In genomic region chr11:134714021-134714656, GRCh38 we compare ENCODE assay signal across 22 cellular contexts.
"Had no signal": no experiment of that assay in that cellular context is flagged by ENCODE, and none has a peak within 500 bp of the region (broad histone marks: within the 10 kb centered on the region; RNA-seq: fewer than 3 reads in every experiment).

No MANE protein-coding gene starts in this region.

- H3K27ac Mint-ChIP-seq: activated B cell treated with CpG ODN at 0.5 μM for 24 hours; activated CD4-positive, alpha-beta T cell treated with anti-CD3 and anti-CD28 coated beads, Interleukin-2, amount 10 ng/mL, durations not matched to agents 7 days and 5 days; natural killer cell treated with Interleukin-12 subunit alpha and Interleukin-12 subunit beta and Interleukin-15 and Interleukin-18, amount 100 ng/mL, for 72 hours; progenitor cell of endocrine pancreas had no signal

- H3K9me3 ChIP-seq: esophagus squamous epithelium, suprapubic skin had no signal

- H3K4me3 Mint-ChIP-seq: activated B cell treated with CpG ODN at 0.5 μM for 24 hours; activated CD4-positive, alpha-beta T cell treated with anti-CD3 and anti-CD28 coated beads, Interleukin-2, amount 10 ng/mL, durations not matched to agents 7 days and 5 days; natural killer cell treated with Interleukin-12 subunit alpha and Interleukin-12 subunit beta and Interleukin-15 and Interleukin-18, amount 100 ng/mL, for 72 hours had no signal

- H3K4me1 Mint-ChIP-seq: activated B cell treated with CpG ODN at 0.5 μM for 24 hours; activated CD4-positive, alpha-beta T cell treated with anti-CD3 and anti-CD28 coated beads, Interleukin-2, amount 10 ng/mL, durations not matched to agents 7 days and 5 days had no signal

- DNase-seq: activated B cell treated with CpG ODN at 0.5 μM for 24 hours; activated CD4-positive, alpha-beta T cell treated with anti-CD3 and anti-CD28 coated beads, Interleukin-2, amount 10 ng/mL, durations not matched to agents 7 days and 5 days; activated CD8-positive, alpha-beta memory T cell treated with anti-CD3 and anti-CD28 coated beads for 24 hours; activated naive CD4-positive, alpha-beta T cell; anterior cingulate cortex; brain microvascular endothelial cell; effector CD8-positive, alpha-beta T cell; esophagus squamous epithelium; foreskin fibroblast; glutamatergic neuron; kidney glomerular epithelial cell; mesendoderm; occipital lobe; right cardiac atrium; small intestine; stimulated activated CD4-positive, alpha-beta T cell treated with anti-CD3 and anti-CD28 coated beads, Interleukin-4, amount 100 ng/mL, for 4 hours; stimulated activated CD8-positive, alpha-beta memory T cell treated with anti-CD3 and anti-CD28 coated beads, Interleukin-4, amount 100 ng/mL, for 48 hours; stimulated activated naive CD4-positive, alpha-beta T cell treated with Interleukin-2 at 50 U/mL for 16 hours; trophoblast cell had no signal

- H3K27me3 Mint-ChIP-seq: activated B cell treated with CpG ODN at 0.5 μM for 24 hours had no signal

- H3K36me3 Mint-ChIP-seq: natural killer cell treated with Interleukin-12 subunit alpha and Interleukin-12 subunit beta and Interleukin-15 and Interleukin-18, amount 100 ng/mL, for 72 hours had no signal

- ATAC-seq: natural killer cell treated with Interleukin-12 subunit alpha and Interleukin-12 subunit beta and Interleukin-15 and Interleukin-18, amount 100 ng/mL, for 72 hours; right cardiac atrium had no signal

- H3K9me3 Mint-ChIP-seq: activated B cell treated with CpG ODN at 0.5 μM for 24 hours; activated CD4-positive, alpha-beta T cell treated with anti-CD3 and anti-CD28 coated beads, Interleukin-2, amount 10 ng/mL, durations not matched to agents 7 days and 5 days; natural killer cell treated with Interleukin-12 subunit alpha and Interleukin-12 subunit beta and Interleukin-15 and Interleukin-18, amount 100 ng/mL, for 72 hours had no signal
